Comparison of ENCODE assay signal across 23 cellular contexts in the genomic region with DNA sequence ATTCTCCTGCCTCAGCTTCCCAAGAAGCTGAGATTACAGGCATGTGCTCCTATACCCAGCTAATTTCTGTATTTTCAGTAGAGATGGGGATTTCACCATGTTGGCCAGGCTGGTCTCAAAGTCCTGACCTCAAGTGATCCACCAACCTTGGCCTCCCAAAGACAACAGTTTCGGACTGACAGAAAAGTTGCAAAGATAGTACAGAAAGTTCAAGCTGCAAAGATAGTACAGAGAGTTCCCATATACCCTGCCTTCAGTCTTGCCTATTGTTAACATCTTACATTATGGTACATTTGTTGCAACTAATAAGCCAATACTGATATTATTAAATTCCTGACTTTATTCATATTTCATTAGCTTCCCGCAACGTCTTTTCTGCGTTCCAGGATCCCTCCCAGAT.
"Had no signal": no experiment of that assay in that cellular context is flagged by ENCODE, and none has a peak within 500 bp of the region (broad histone marks: within the 10 kb centered on the region; RNA-seq: fewer than 3 reads in every experiment).

No MANE protein-coding gene starts in this region.

- H3K4me3 ChIP-seq: dorsolateral prefrontal cortex, gastrocnemius medialis, heart left ventricle, hepatocyte, lung, pancreas, sigmoid colon, stomach, thoracic aorta, tibial nerve, upper lobe of left lung had no signal

- H3K4me2 ChIP-seq: hepatocyte had no signal

- H3K27ac ChIP-seq: dorsolateral prefrontal cortex, gastrocnemius medialis, heart left ventricle, hepatocyte, neutrophil, pancreas, sigmoid colon, stomach, thoracic aorta, tibial nerve, upper lobe of left lung had no signal

- ATAC-seq: gastrocnemius medialis; heart left ventricle; left lobe of liver; natural killer cell treated with Interleukin-12 subunit alpha and Interleukin-12 subunit beta and Interleukin-15 and Interleukin-18, amount 100 ng/mL, for 72 hours; pancreas; stimulated activated effector memory CD8-positive, alpha-beta T cell treated with anti-CD3 and anti-CD28 coated beads, Interleukin-12 subunit alpha, Interleukin-12 subunit beta, amount 100 ng/mL, for 72 hours had no signal

- H3K36me3 ChIP-seq: gastrocnemius medialis, heart left ventricle, neutrophil, pancreas, sigmoid colon, stomach, thoracic aorta, tibial nerve, upper lobe of left lung had no signal

- H3K9me3 ChIP-seq: gastrocnemius medialis, heart left ventricle, neutrophil, pancreas, sigmoid colon, stomach, thoracic aorta, tibial nerve, upper lobe of left lung had no signal

- DNase-seq: dorsolateral prefrontal cortex; effector CD4-positive, alpha-beta T cell; gastrocnemius medialis; heart left ventricle; kidney; naive B cell; pancreas; retina; sigmoid colon; stimulated activated CD4-positive, alpha-beta T cell treated with anti-CD3 and anti-CD28 coated beads, Interleukin-2, amount 100 ng/mL, for 24 hours; stimulated activated CD4-positive, alpha-beta T cell treated with anti-CD3 and anti-CD28 coated beads, Interleukin-4, amount 100 ng/mL, for 24 hours; stimulated activated naive CD4-positive, alpha-beta T cell treated with Interleukin-2 at 50 U/mL for 16 hours; stomach; upper lobe of left lung had no signal

- H2AFZ ChIP-seq: hepatocyte had no signal

- H3K79me2 ChIP-seq: hepatocyte had no signal

- H3K4me1 ChIP-seq: heart left ventricle, pancreas, sigmoid colon, stomach, tibial nerve, upper lobe of left lung had no signal

- FAIRE-seq: kidney, urothelium cell line had no signal

- H3K27me3 ChIP-seq: gastrocnemius medialis, hepatocyte, neutrophil, upper lobe of left lung had no signal
